8 cellular contexts compared by ENCODE assay signal in genomic region chr12:111377440-111377839, GRCh38.
"Had no signal": no experiment of that assay in that cellular context is flagged by ENCODE, and none has a peak within 500 bp of the region (broad histone marks: within the 10 kb centered on the region; RNA-seq: fewer than 3 reads in every experiment).

No MANE protein-coding gene starts in this region.

- H3K4me1 ChIP-seq: HAP-1 had no signal

- FAIRE-seq: HepG2 had no signal

- H2AFZ ChIP-seq: GM23248 had no signal

- H3K9me3 ChIP-seq: HAP-1 had no signal

- ATAC-seq: HCT116, HepG2 had no signal

- H3K9ac ChIP-seq: GM23248 had no signal

- H3K27ac ChIP-seq: GM23248, HL-60 had no signal

- DNase-seq: GM23248, GOT3, H7, KG1 had no signal

- H3K36me3 ChIP-seq: HAP-1 had no signal

- H3K4me3 ChIP-seq: GM23248, HAP-1 had no signal
